Comparison of ENCODE assay signal across 19 cellular contexts in genomic region chr14:48598458-48598857, GRCh38.
"Had no signal": no experiment of that assay in that cellular context is flagged by ENCODE, and none has a peak within 500 bp of the region (broad histone marks: within the 10 kb centered on the region; RNA-seq: fewer than 3 reads in every experiment).

No MANE protein-coding gene starts in this region.

- H3K9me3 Mint-ChIP-seq: effector memory CD8-positive, alpha-beta T cell had no signal

- H3K27me3 ChIP-seq: esophagus muscularis mucosa, foreskin keratinocyte, gastroesophageal sphincter, heart right ventricle, left lung had no signal

- H3K36me3 Mint-ChIP-seq: mesothelial cell of epicardium; naive B cell; naive thymus-derived CD8-positive, alpha-beta T cell had no signal

- H3K4me1 ChIP-seq: esophagus muscularis mucosa, foreskin keratinocyte, gastroesophageal sphincter, heart right ventricle, left lung, lower lobe of right lung had no signal

- H3K27me3 Mint-ChIP-seq: dendritic cell treated with granulocyte-macrophage colony-stimulating factor and Interleukin-4, amounts not matched to agents 40 ng/mL and 50 ng/mL, for 4 days; effector memory CD8-positive, alpha-beta T cell; naive B cell; naive thymus-derived CD8-positive, alpha-beta T cell had no signal

- H3K4me1 Mint-ChIP-seq: mesothelial cell of epicardium; naive B cell; naive thymus-derived CD8-positive, alpha-beta T cell had no signal

- H3K36me3 ChIP-seq: esophagus muscularis mucosa, gastroesophageal sphincter, heart right ventricle, left lung, lower lobe of right lung had no signal

- H3K27ac Mint-ChIP-seq: dendritic cell treated with granulocyte-macrophage colony-stimulating factor and Interleukin-4, amounts not matched to agents 40 ng/mL and 50 ng/mL, for 4 days; effector memory CD8-positive, alpha-beta T cell; mesothelial cell of epicardium; naive B cell; naive thymus-derived CD8-positive, alpha-beta T cell had no signal

- H3K27ac ChIP-seq: esophagus muscularis mucosa, foreskin keratinocyte, gastroesophageal sphincter, heart right ventricle, left lung, lower lobe of right lung had no signal

- H3K9me3 ChIP-seq: esophagus muscularis mucosa, gastroesophageal sphincter, lower lobe of right lung had no signal

- DNase-seq: cortex of kidney; effector CD8-positive, alpha-beta T cell; effector memory CD8-positive, alpha-beta T cell; foreskin keratinocyte; head of caudate nucleus; heart right ventricle; hippocampal formation; left cardiac atrium; left ventricle myocardium superior; lower lobe of right lung; mesenchymal stem cell; mucosa of descending colon; naive B cell; naive thymus-derived CD8-positive, alpha-beta T cell had no signal

- H3K4me3 Mint-ChIP-seq: dendritic cell treated with granulocyte-macrophage colony-stimulating factor and Interleukin-4, amounts not matched to agents 40 ng/mL and 50 ng/mL, for 4 days; effector memory CD8-positive, alpha-beta T cell; mesothelial cell of epicardium; naive B cell; naive thymus-derived CD8-positive, alpha-beta T cell had no signal

- H3K4me3 ChIP-seq: esophagus muscularis mucosa, gastroesophageal sphincter, heart right ventricle, left lung, lower lobe of right lung, mucosa of descending colon had no signal
